Comparison of ENCODE assay signal across 8 cellular contexts in the genomic region with DNA sequence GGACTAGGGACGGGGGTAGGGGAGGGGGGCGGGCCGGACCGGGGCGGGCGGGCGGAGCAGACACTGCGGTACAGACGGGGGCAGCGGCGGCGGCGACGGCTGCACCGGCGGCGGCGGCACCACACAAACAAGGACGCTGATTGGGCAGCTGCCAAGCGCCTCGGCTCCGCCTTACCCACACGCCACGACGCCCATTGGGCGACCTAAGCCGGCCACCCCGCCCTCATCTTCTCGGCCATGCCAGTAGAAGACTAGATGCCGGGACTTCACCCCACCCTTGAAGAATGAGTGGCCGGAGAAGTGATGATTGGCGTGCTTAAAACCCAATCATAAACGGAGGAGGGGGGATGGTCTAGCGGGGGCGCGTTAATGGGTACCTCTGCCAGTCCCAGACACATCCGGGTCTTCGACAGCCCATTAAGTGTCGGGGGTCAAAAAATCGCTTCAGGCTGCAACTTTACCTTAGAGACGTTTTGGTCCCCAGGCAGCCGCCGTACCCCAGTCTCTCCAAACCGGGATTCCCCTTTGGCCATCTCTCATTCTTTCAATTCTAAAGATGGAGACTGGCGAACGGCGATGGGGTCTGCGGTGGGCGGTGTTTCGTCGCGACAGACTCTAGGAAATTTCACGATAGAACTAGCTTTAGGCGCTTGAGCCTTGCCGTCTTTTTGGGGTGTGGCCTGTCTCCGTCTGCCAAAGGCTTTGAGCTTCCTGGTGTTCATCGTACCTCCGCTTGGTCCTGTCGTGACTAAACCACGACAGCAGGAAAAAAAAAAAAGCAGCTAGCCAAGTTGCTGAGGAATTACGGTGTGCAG. TPM values are rescaled to one million over a fixed set of nuclear protein-coding genes. Genes with fewer than 3 reads are reported as not detected.
DNase-seq lines count a peak whose midpoint lies in the region; ATAC-seq, FAIRE-seq and TF ChIP-seq lines count a peak whose summit lies in the region.

TSS of gene GATAD2B (minus strand) at position 135 of the 815 bp plus-strand sequence. CDS start 94,625 bp downstream, outside the sequence.

- in situ Hi-C loops in HepG2 (cut with HindIII; ENCODE audit: extremely low pct_ligation_motif_present, low pct_unique_long_range_greater_than_20kb), result no loop called here

- peak within 1 kb of the TSS; percentile 83 for H3K27ac ChIP-seq in HepG2 (ENCODE audit: extremely low read length, insufficient read depth, low read length)

- DNase-seq in C1 segment of cervical spinal cord (lab: John Stamatoyannopoulos, UW) (peak; percentile 88 to 100 (median 98)), NCI-H748 treated with DMSO at 0.1 percent for 48 hours (lab: John Stamatoyannopoulos, UW) (peak; percentile 99), dermis blood vessel endothelial cell (peak; percentile 100), HepG2 (ENCODE audit: low spot score) (peak; percentile 99)
- peak; percentile 92 to 100 for DNase-seq in activated CD4-positive, alpha-beta T cell treated with anti-CD3 and anti-CD28 coated beads, Interleukin-2, amount 50 U/mL, for 24 hours (ENCODE audit: low read depth in 1 of 2, low spot score in 1 of 2)
- DNase-seq in stimulated activated CD4-positive, alpha-beta T cell treated with anti-CD3 and anti-CD28 coated beads, Interleukin-4, amount 100 ng/mL, for 1 hour, result peak; percentile 97

- peaks cover 37% of the 10 kb centered on the region for H3K4me1 ChIP-seq in HepG2 (ENCODE audit: insufficient read depth, low read length)

- H3K27me3 ChIP-seq in HepG2 (ENCODE audit: control insufficient read depth in 1 of 2, insufficient read depth in 2 of 2, low read length in 2 of 2), result no peaks in the 10 kb centered on the region; a peak in 2 of 5 replicates

- peak; percentile 34 to 61; a peak in 2 of 4 replicates for TF ChIP-seq POLR2A in HepG2 (IDR thresholded peaks at IDR 0.05; ENCODE audit: insufficient read depth in 1 of 2, low read depth in 2 of 2, low read length in 2 of 2)

- H3K9me3 ChIP-seq in HepG2 (ENCODE audit: low read length), result no peaks in the 10 kb centered on the region

- CTCF ChIA-PET in HepG2 (lab: Yijun Ruan, JAX; ENCODE audit: low intra/inter-chr PET ratio, low total read pairs), result no interaction called here

- ATAC-seq in GM19372 (IDR thresholded peaks at IDR 0.05; ENCODE audit: low read depth, unreplicated experiment) (peak; percentile 96), HG03558 (IDR thresholded peaks at IDR 0.05; ENCODE audit: extremely low read depth, unreplicated experiment) (peak; percentile 81), HepG2 (peak; percentile 95)

- peak within 1 kb of the TSS; percentile 85 for H3K9ac ChIP-seq in HepG2 (ENCODE audit: insufficient read depth, low read depth, low read length)

- peak; percentile 96 for FAIRE-seq in HepG2 (lab: Jason Lieb, UNC)

- peaks cover 24% of the 10 kb centered on the region for H4K20me1 ChIP-seq in HepG2 (ENCODE audit: insufficient read depth, low read length)

- H3K79me2 ChIP-seq in HepG2 (ENCODE audit: insufficient read depth, low read length), result peaks cover 38% of the 10 kb centered on the region

- peak within 1 kb of the TSS; percentile 80 for H3K4me3 ChIP-seq in HepG2 (replicated peaks in 1 of 3; ENCODE audit: insufficient read depth in 1 of 3, low read depth in 2 of 3, low read length in 3 of 3)

- POLR2A ChIA-PET in HepG2 (lab: Yijun Ruan, JAX), result interaction anchor here (0.6 to 3.5 kb wide), 18 partner anchors 9 to 297 kb away, joined by 3 to 28 read pairs (median 6); partner anchors contain the start of genes CREB3L4, CRTC2, DENND4B and JTB

- intact Hi-C loops in HepG2 (cut with micrococcal nuclease; ENCODE audit: unreplicated experiment), result loop anchor here (5.0 kb wide), 1 partner anchor 34 kb away; the partner anchor contains the start of gene CRTC2

- TF ChIP-seq EP300 in HepG2 (IDR thresholded peaks at IDR 0.05; ENCODE audit: low read depth in 2 of 2, low read length in 2 of 2), result no peak; a peak in 1 of 4 replicates
- peak; percentile 27; the same call in 1 of the 2 replicates for TF ChIP-seq EP300 in HepG2 (CRISPR knock-in tag; IDR thresholded peaks at IDR 0.05; ENCODE audit: borderline replicate concordance)

- peak within 1 kb of the TSS; percentile 94 for H2AFZ ChIP-seq in HepG2 (ENCODE audit: low read length)

- H3K4me2 ChIP-seq in HepG2 (ENCODE audit: low read depth, low read length), result peak within 1 kb of the TSS; percentile 90

- no peak; the same call in 1 of the 2 replicates for TF ChIP-seq RAD21 in HepG2 (CRISPR knock-in tag; IDR thresholded peaks at IDR 0.05)

- BruUV-seq in HepG2 (replicated peaks; lab: Mats Ljungman, UMichigan), result no TSS peak

- 1% methylated on average over 17 of the region's 61 CpGs for WGBS in HepG2 (ENCODE audit: low lambda C conversion rate)

- TF ChIP-seq CTCF in HepG2 (CRISPR knock-in tag; IDR thresholded peaks at IDR 0.05), result no peak

- no peaks in the 10 kb centered on the region; a peak in 2 of 5 replicates for H3K36me3 ChIP-seq in HepG2 (replicated peaks in 1 of 2; ENCODE audit: control insufficient read depth in 1 of 2, insufficient read depth in 2 of 2, low read length in 2 of 2)

TF ChIP-seq in HepG2, 621 proteins besides CTCF, POLR2A, EP300 and RAD21 (continues in another document):
- peak; percentile 88; the same call in 1 of the 2 replicates for TF ChIP-seq ZNF33A (CRISPR knock-in tag; IDR thresholded peaks at IDR 0.05; ENCODE audit: borderline replicate concordance)
- peak; percentile 96 for TF ChIP-seq NFYB (CRISPR knock-in tag; IDR thresholded peaks at IDR 0.05)
- TF ChIP-seq ZBTB7B (CRISPR knock-in tag; IDR thresholded peaks at IDR 0.05), result peak; percentile 90
- peak; percentile 90 for TF ChIP-seq KAT8 (CRISPR knock-in tag; IDR thresholded peaks at IDR 0.05)
- peak; percentile 24; the same call in 1 of the 2 replicates for TF ChIP-seq MYC (CRISPR knock-in tag; IDR thresholded peaks at IDR 0.05; ENCODE audit: borderline replicate concordance)
- TF ChIP-seq MAF1 (CRISPR knock-in tag; IDR thresholded peaks at IDR 0.05; ENCODE audit: borderline replicate concordance), result no peak
- TF ChIP-seq HNRNPLL (IDR thresholded peaks at IDR 0.05; ENCODE audit: low read depth, low read length, poor library complexity, severe bottlenecking), result no peak
- peak; percentile 27; the same call in 1 of the 2 replicates for TF ChIP-seq ZNF772 (CRISPR knock-in tag; IDR thresholded peaks at IDR 0.05)
- TF ChIP-seq RNF219 (CRISPR knock-in tag; IDR thresholded peaks at IDR 0.05), result no peak
- peak; percentile 13; the same call in 1 of the 2 replicates for TF ChIP-seq PITX1 (CRISPR knock-in tag; IDR thresholded peaks at IDR 0.05)
- TF ChIP-seq ZSCAN22 (CRISPR knock-in tag; IDR thresholded peaks at IDR 0.05), result no peak
- TF ChIP-seq FOXC1 (CRISPR knock-in tag; IDR thresholded peaks at IDR 0.05; ENCODE audit: borderline replicate concordance), result peak; percentile 79
- peak; percentile 79 for TF ChIP-seq PHF8 (CRISPR knock-in tag; IDR thresholded peaks at IDR 0.05)

RNA-seq across cellular contexts. Expression of gene GATAD2B, which starts in this region (rescaled TPM):
- 5.4 and 9.9 TPM in 2 replicates for total RNA-seq in dermis blood vessel endothelial cell
- 3.2 and 5.3 TPM in 2 replicates for total RNA-seq in HepG2 (2016; rRNA removed; fragmentation: Illumina TruSeq; extraction: Trizol)
- total RNA-seq in HepG2 (2016; cell fraction: cytosol; rRNA removed; fragmentation: Illumina TruSeq; extraction: Trizol; ENCODE audit: low read depth), result 2.7 and 3.0 TPM in 2 replicates
- 2.9 and 4.8 TPM in 2 replicates for total RNA-seq in HepG2 (2016; cell fraction: insoluble cytoplasmic fraction; rRNA removed; fragmentation: Illumina TruSeq; extraction: Trizol)
- total RNA-seq in HepG2 (2016; cell fraction: membrane; rRNA removed; fragmentation: Illumina TruSeq; extraction: Trizol), result 2.6 and 2.9 TPM in 2 replicates
- total RNA-seq in HepG2 (2016; cell fraction: nucleus; rRNA removed; fragmentation: Illumina TruSeq; extraction: Trizol), result 5.6 and 7.4 TPM in 2 replicates
- polyA plus RNA-seq in HepG2 (2011; rRNA removed), result 5.1 and 5.2 TPM in 2 replicates
- 2.3 and 2.4 TPM in 2 replicates for polyA plus RNA-seq in HepG2 (2011; cell fraction: cytosol; rRNA removed)
- polyA plus RNA-seq in HepG2 (2011; cell fraction: nucleus; rRNA removed), result 6.7 and 6.9 TPM in 2 replicates
- polyA plus RNA-seq in HepG2 (2012), result 5.4 and 5.6 TPM in 2 replicates
- 0.17 TPM in 2 replicates for polyA plus RNA-seq in HepG2 (2016; cell fraction: cytosol; fragmentation: Illumina TruSeq; extraction: Trizol; ENCODE audit: low read depth)
- polyA plus RNA-seq in HepG2 (2016; cell fraction: insoluble cytoplasmic fraction; fragmentation: Illumina TruSeq; extraction: Trizol; ENCODE audit: low read depth), result 4.0 and 4.9 TPM in 2 replicates
- polyA plus RNA-seq in HepG2 (2016; cell fraction: membrane; fragmentation: Illumina TruSeq; extraction: Trizol; ENCODE audit: low read depth), result 0.62 and 0.83 TPM in 2 replicates
- 7.9 and 9.9 TPM in 2 replicates for polyA plus RNA-seq in HepG2 (2016; cell fraction: nucleus; fragmentation: Illumina TruSeq; extraction: Trizol; ENCODE audit: insufficient read depth, low read depth)
- 8.7 and 32.1 TPM in 2 replicates for polyA minus RNA-seq in HepG2 (2011; rRNA and poly(A)+ RNA removed; ENCODE audit: low replicate concordance)
- 8.6 and 11.1 TPM in 2 replicates for polyA minus RNA-seq in HepG2 (2011; cell fraction: cytosol; rRNA and poly(A)+ RNA removed)
- polyA minus RNA-seq in HepG2 (2011; cell fraction: nucleus; rRNA and poly(A)+ RNA removed), result 7.9 and 9.0 TPM in 2 replicates

Comparison
In these comparisons a context has a peak if more than half of its experiments do, and no peak if none do; other contexts are left out.
1. Peak in every context shown above with its lines: DNase-seq, ATAC-seq, H3K4me3 ChIP-seq and H3K27ac ChIP-seq.